In the genomic region with DNA sequence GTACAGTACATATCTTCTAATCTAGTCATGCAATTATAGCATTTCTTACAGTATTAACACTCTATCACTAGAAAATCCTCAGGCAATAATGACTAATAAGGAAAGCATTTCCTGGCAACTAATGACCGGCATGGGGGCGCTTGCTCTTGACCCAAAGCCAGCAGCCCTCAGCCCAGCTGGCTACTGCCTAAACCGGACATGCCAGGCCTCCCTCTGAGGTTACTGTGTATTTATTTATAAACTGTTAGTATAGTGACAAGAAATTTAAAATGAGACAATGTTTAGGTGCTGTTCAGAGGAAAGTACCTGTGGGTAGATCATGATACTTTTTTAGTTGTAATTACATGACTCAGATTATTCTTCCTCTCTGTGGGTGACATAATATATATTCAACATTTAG, we compare ENCODE assay signal across 8 cellular contexts.
DNase-seq lines count a peak whose midpoint lies in the region; ATAC-seq and TF ChIP-seq lines count a peak whose summit lies in the region.

No MANE protein-coding gene starts in this region.

- no peaks in the 10 kb centered on the region for H3K27me3 ChIP-seq in esophagus muscularis mucosa

- DNase-seq in AG09319 (ENCODE audit: extremely low read depth, low read depth) (peak; percentile 69), cardiac fibroblast (ENCODE audit: low read depth in 2 of 2) (peak; percentile 95 to 96), renal cortical epithelial cell (ENCODE audit: low read depth) (peak; percentile 95), NCI-H526 treated with DMSO at 0.1 percent for 48 hours (lab: John Stamatoyannopoulos, UW) (no peak), esophagus muscularis mucosa (ENCODE audit: extremely low spot score) (no peak)
- no peak for DNase-seq in activated CD4-positive, alpha-beta T cell treated with anti-CD3 and anti-CD28 coated beads for 1 hour

- peak; percentile 76 for ATAC-seq in GM19467 (IDR thresholded peaks at IDR 0.05; ENCODE audit: unreplicated experiment)
- peak; percentile 59 for ATAC-seq in HG03558 (IDR thresholded peaks at IDR 0.05; ENCODE audit: extremely low read depth, unreplicated experiment)

- TF ChIP-seq CTCF in AG09319 (IDR thresholded peaks at IDR 0.05; ENCODE audit: low read depth, low read length) (no peak), cardiac fibroblast (IDR thresholded peaks at IDR 0.05; ENCODE audit: low read depth, low read length) (no peak), esophagus muscularis mucosa (IDR thresholded peaks at IDR 0.05) (no peak)

- no peak for TF ChIP-seq EP300 in esophagus muscularis mucosa (IDR thresholded peaks at IDR 0.05)

- no peaks in the 10 kb centered on the region for H3K9me3 ChIP-seq in esophagus muscularis mucosa

- no peak for TF ChIP-seq POLR2A in esophagus muscularis mucosa (IDR thresholded peaks at IDR 0.05; ENCODE audit: low read depth)

- H3K4me1 ChIP-seq in esophagus muscularis mucosa: peaks cover 0 to 3% (median 0%) of the 10 kb centered on the region in 4 donors

- H3K4me3 ChIP-seq in cardiac fibroblast (replicated peaks in 1 of 2; ENCODE audit: low read depth in 2 of 2, low read length in 2 of 2): no peak overlapping the region
- no peak overlapping the region for H3K4me3 ChIP-seq in esophagus muscularis mucosa

- WGBS in esophagus muscularis mucosa: 28% methylated on average over 3 of the region's 3 CpGs

- H3K36me3 ChIP-seq in esophagus muscularis mucosa: no peaks in the 10 kb centered on the region

- intact Hi-C loops in esophagus muscularis mucosa (cut with DNase I): no loop called here

- H3K27ac ChIP-seq in esophagus muscularis mucosa (replicated peaks in 1 of 4): no peak overlapping the region

Comparison
In these comparisons a context has a peak if more than half of its experiments do, and no peak if none do; other contexts are left out.
1. DNase-seq: peak in AG09319 (single experiment), cardiac fibroblast (2 of 2) and renal cortical epithelial cell (single experiment); none in NCI-H526 treated with DMSO at 0.1 percent for 48 hours (single experiment), esophagus muscularis mucosa (single experiment) and activated CD4-positive, alpha-beta T cell treated with anti-CD3 and anti-CD28 coated beads for 1 hour (single experiment).